Comparison of ENCODE assay signal across 15 cellular contexts in the genomic region with DNA sequence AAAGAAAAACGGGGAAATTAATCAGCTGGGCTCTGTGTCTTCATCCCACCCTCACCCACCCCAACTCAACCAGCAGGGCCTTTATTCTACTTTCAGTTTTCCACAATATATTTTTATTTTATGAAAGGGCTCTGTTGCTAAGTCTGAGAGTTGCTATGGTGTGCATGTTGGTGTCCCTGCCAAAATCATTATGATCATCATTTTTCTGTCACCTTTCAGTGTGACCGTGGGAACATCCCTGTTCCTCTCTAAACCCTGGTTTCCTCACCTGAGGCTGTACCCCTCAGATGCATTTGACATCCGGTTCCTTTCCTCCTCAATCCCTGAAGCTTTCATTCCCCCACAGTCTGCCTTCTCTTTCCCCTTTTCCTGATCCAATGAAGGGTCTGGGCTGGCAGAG.
DNase-seq lines count a peak whose midpoint lies in the region; ATAC-seq and TF ChIP-seq lines count a peak whose summit lies in the region.
"Had no signal": no experiment of that assay in that cellular context is flagged by ENCODE, and none has a peak within 500 bp of the region (broad histone marks: within the 10 kb centered on the region; RNA-seq: fewer than 3 reads in every experiment).

No MANE protein-coding gene starts in this region.

- H3K79me1 ChIP-seq in IMR-90 (ENCODE audit: low read depth in 1 of 2, low read length in 2 of 2) (peaks cover 0 to 8% of the 10 kb centered on the region in 2 experiments; a peak in 1 of 4 replicates), mesenchymal stem cell (replicated peaks; ENCODE audit: low read length, poor library complexity, severe bottlenecking) (no peaks in the 10 kb centered on the region)

- H2BK5ac ChIP-seq in IMR-90 (ENCODE audit: low read depth, low read length, poor library complexity, severe bottlenecking) = no peak overlapping the region
- H2BK5ac ChIP-seq in mesenchymal stem cell (ENCODE audit: low read depth, low read length, poor library complexity, severe bottlenecking) = peak overlapping the region; percentile 45

- H3K4me3 ChIP-seq in IMR-90 (ENCODE audit: insufficient read depth, low read depth, low read length) (no peak overlapping the region), adrenal gland (no peak overlapping the region), mesenchymal stem cell (ENCODE audit: insufficient read depth in 1 of 2, low read depth in 1 of 2, low read length in 2 of 2) (peak overlapping the region in 1 of 2 experiments; percentile 57), subcutaneous abdominal adipose tissue (ENCODE audit: low read depth in 1 of 5, low read length in 5 of 5) (no peak overlapping the region)
- H3K4me3 ChIP-seq: PC-9 had no signal

- H3K27me3 ChIP-seq in IMR-90 (ENCODE audit: control insufficient read depth, insufficient read depth, low read length) = no peaks in the 10 kb centered on the region
- H3K27me3 ChIP-seq in adrenal gland = no peaks in the 10 kb centered on the region
- no peaks in the 10 kb centered on the region for H3K27me3 ChIP-seq in mesenchymal stem cell (ENCODE audit: control insufficient read depth in 1 of 2, insufficient read depth in 1 of 2, low read length in 2 of 2)
- H3K27me3 ChIP-seq in subcutaneous abdominal adipose tissue (ENCODE audit: control insufficient read depth in 5 of 5, insufficient read depth in 4 of 5, low read length in 5 of 5) = no peaks in the 10 kb centered on the region

- peak overlapping the region; percentile 92 for H2BK20ac ChIP-seq in IMR-90 (ENCODE audit: low read depth, low read length)

- TF ChIP-seq RAD21 in IMR-90 (IDR thresholded peaks at IDR 0.05; ENCODE audit: low read length) = no peak

- H3K4me2 ChIP-seq in IMR-90 (ENCODE audit: low read depth, low read length) (no peak overlapping the region), mesenchymal stem cell (ENCODE audit: low read length, poor library complexity, severe bottlenecking) (no peak overlapping the region)
- H3K4me2 ChIP-seq: PC-9 had no signal

- WGBS in IMR-90 (ENCODE audit: extremely low coverage in 2 of 2, insufficient read length in 1 of 2), 2 experiments = 83% methylated on average over 1 of the region's 3 CpGs; no CpG with 5 or more reads in 1 of the 2 experiments
- WGBS in adrenal gland, 4 donors = 57 to 86% (median 75%) methylated on average over 3 of the region's 3 CpGs
- WGBS in mesenchymal stem cell = 88% methylated on average over 3 of the region's 3 CpGs

- DNase-seq in IMR-90 (no peak), adrenal gland (no peak), mesenchymal stem cell (no peak), AG08396 (ENCODE audit: low spot score) (no peak), left colon (no peak)
- DNase-seq: cerebellar nuclear complex; DMS79; HCEC 1CT; NCI-H187; NCI-H524; PC-9; stimulated activated CD4-positive, alpha-beta T cell treated with anti-CD3 and anti-CD28 coated beads, Interleukin-4, amount 100 ng/mL, for 24 hours; stimulated activated CD8-positive, alpha-beta memory T cell treated with anti-CD3 and anti-CD28 coated beads, Interleukin-4, amount 100 ng/mL, for 48 hours had no signal

- peak overlapping the region; percentile 61 for H3K18ac ChIP-seq in IMR-90 (ENCODE audit: low read depth, low read length)
- peak overlapping the region; percentile 91 to 98 for H3K18ac ChIP-seq in mesenchymal stem cell (ENCODE audit: low read depth in 1 of 2, low read length in 2 of 2)

- H3K14ac ChIP-seq in IMR-90 (replicated peaks; ENCODE audit: low read depth, low read length) = peak overlapping the region; percentile 91
- H3K14ac ChIP-seq in mesenchymal stem cell (ENCODE audit: low read length in 2 of 2) = peak overlapping the region in 1 of 2 experiments; percentile 86

- no peak overlapping the region for H3K9ac ChIP-seq in IMR-90 (ENCODE audit: low read depth, low read length)
- H3K9ac ChIP-seq in mesenchymal stem cell (ENCODE audit: low read length) = peak overlapping the region; percentile 56
- no peak overlapping the region for H3K9ac ChIP-seq in subcutaneous abdominal adipose tissue (ENCODE audit: low read length in 5 of 5)

- peak overlapping the region; percentile 72 for H2AK9ac ChIP-seq in IMR-90 (replicated peaks; ENCODE audit: low read depth, low read length, poor library complexity)

- peak overlapping the region; percentile 77 for H4K91ac ChIP-seq in IMR-90 (ENCODE audit: insufficient read depth, low read depth, low read length)
- H4K91ac ChIP-seq in mesenchymal stem cell (ENCODE audit: low read length) = peak overlapping the region; percentile 98

- ATAC-seq in IMR-90 (ENCODE audit: low read depth) (no peak), left colon (no peak), GM18520 (IDR thresholded peaks at IDR 0.05; ENCODE audit: unreplicated experiment) (no peak)

- in situ Hi-C loops in IMR-90 (cut with MboI; ENCODE audit: low sequenced_read_pairs) = no loop called here

- no peak overlapping the region for H3K56ac ChIP-seq in IMR-90 (ENCODE audit: extremely low read depth, insufficient read depth, low read length)

- intact Hi-C loops in IMR-90 (cut with micrococcal nuclease) (no loop called here), adrenal gland (cut with DNase I) (no loop called here), left colon (cut with DNase I, micrococcal nuclease) (no loop called here)

- H3K9me1 ChIP-seq in IMR-90 (ENCODE audit: insufficient read depth, low read length) = peaks cover 29% of the 10 kb centered on the region

- no peak for TF ChIP-seq CTCF in IMR-90 (conservative IDR thresholded peaks at IDR 0.05; ENCODE audit: low read depth, low read length)
- no peak for TF ChIP-seq CTCF in adrenal gland (IDR thresholded peaks at IDR 0.05)

- H3K4ac ChIP-seq in IMR-90 (ENCODE audit: low read depth, low read length) = peak overlapping the region; percentile 91
- peak overlapping the region; percentile 75 to 87 for H3K4ac ChIP-seq in mesenchymal stem cell (ENCODE audit: low read depth in 1 of 2, low read length in 2 of 2)

- H3K36me3 ChIP-seq in IMR-90 (ENCODE audit: control insufficient read depth, insufficient read depth, low read length) (no peaks in the 10 kb centered on the region), adrenal gland (replicated peaks in 1 of 2) (no peaks in the 10 kb centered on the region), mesenchymal stem cell (ENCODE audit: control insufficient read depth in 1 of 2, insufficient read depth in 2 of 2, low read depth in 1 of 2, low read length in 2 of 2) (no peaks in the 10 kb centered on the region), subcutaneous abdominal adipose tissue (ENCODE audit: control insufficient read depth in 5 of 5, insufficient read depth in 5 of 5, low read length in 5 of 5) (no peaks in the 10 kb centered on the region)

- no peak for TF ChIP-seq POLR2A in IMR-90 (IDR thresholded peaks at IDR 0.05; ENCODE audit: low read depth, low read length)
- TF ChIP-seq POLR2A in adrenal gland (IDR thresholded peaks at IDR 0.05) = no peak

- dilution Hi-C loops in IMR-90 (cut with HindIII; ENCODE audit: low sequenced_read_pairs, unreplicated experiment) = no loop called here

- peaks cover 35% of the 10 kb centered on the region for H3K4me1 ChIP-seq in IMR-90 (ENCODE audit: control insufficient read depth, insufficient read depth, low read length)
- peaks cover 22 to 32% of the 10 kb centered on the region in 2 donors for H3K4me1 ChIP-seq in adrenal gland (replicated peaks in 1 of 2)
- peaks cover 51% of the 10 kb centered on the region for H3K4me1 ChIP-seq in mesenchymal stem cell (ENCODE audit: control insufficient read depth, insufficient read depth, low read depth, low read length)
- peaks cover 7 to 35% (median 22%) of the 10 kb centered on the region in 5 donors for H3K4me1 ChIP-seq in subcutaneous abdominal adipose tissue (ENCODE audit: control insufficient read depth in 5 of 5, insufficient read depth in 5 of 5, low read length in 5 of 5)

- H2BK15ac ChIP-seq in IMR-90 (ENCODE audit: low read depth, low read length) (peak overlapping the region; percentile 97), mesenchymal stem cell (ENCODE audit: low read depth, poor library complexity, severe bottlenecking) (peak overlapping the region; percentile 92)

- no peaks in the 10 kb centered on the region for H3K9me3 ChIP-seq in IMR-90 (ENCODE audit: control insufficient read depth, insufficient read depth, low read length)
- no peaks in the 10 kb centered on the region for H3K9me3 ChIP-seq in adrenal gland (replicated peaks in 1 of 3)
- no peaks in the 10 kb centered on the region for H3K9me3 ChIP-seq in mesenchymal stem cell (ENCODE audit: control insufficient read depth, low read length)
- H3K9me3 ChIP-seq in subcutaneous abdominal adipose tissue (ENCODE audit: control insufficient read depth in 5 of 5, low read length in 5 of 5) = no peaks in the 10 kb centered on the region

- peak overlapping the region; percentile 92; the same call in 1 of the 2 replicates for H3K23ac ChIP-seq in IMR-90 (ENCODE audit: low read depth, low read length)
- H3K23ac ChIP-seq in mesenchymal stem cell (ENCODE audit: low read length in 2 of 2) = peak overlapping the region in 1 of 2 experiments; percentile 48

- H2BK12ac ChIP-seq in mesenchymal stem cell (ENCODE audit: low read length in 2 of 2) = peak overlapping the region; percentile 98 to 99

- POLR2A ChIA-PET in IMR-90 (lab: Charles Lee; ENCODE audit: unreplicated experiment) = no interaction called here

- H2AK5ac ChIP-seq in IMR-90 (ENCODE audit: low read depth, low read length) (peak overlapping the region; percentile 92), mesenchymal stem cell (ENCODE audit: low read length, severe bottlenecking) (peak overlapping the region; percentile 95)

- no peaks in the 10 kb centered on the region for H4K20me1 ChIP-seq in IMR-90 (ENCODE audit: insufficient read depth, low read length)

- H2AFZ ChIP-seq in IMR-90 (replicated peaks; ENCODE audit: low read length, poor library complexity) = peak overlapping the region; percentile 74
- no peak overlapping the region for H2AFZ ChIP-seq in mesenchymal stem cell (ENCODE audit: low read depth, low read length)
- H2AFZ ChIP-seq: PC-9 had no signal

- H2BK120ac ChIP-seq in IMR-90 (ENCODE audit: low read depth, low read length) (peak overlapping the region; percentile 93), mesenchymal stem cell (ENCODE audit: low read depth, low read length) (peak overlapping the region; percentile 89)

- CTCF ChIA-PET in IMR-90 (lab: Yijun Ruan, JAX) = no interaction called here

- BruUV-seq in IMR-90 (replicated peaks; lab: Mats Ljungman, UMichigan) = no TSS peak

- H4K5ac ChIP-seq in IMR-90 (ENCODE audit: low read depth, low read length) = peak overlapping the region; percentile 79

- H3K27ac ChIP-seq in IMR-90 (ENCODE audit: insufficient read depth, low read length) (peak overlapping the region; percentile 45; the same call in 1 of the 2 replicates), adrenal gland (peak overlapping the region in 4 of 5 donors; percentile 27 to 90 (median 79)), mesenchymal stem cell (ENCODE audit: low read length, poor library complexity, severe bottlenecking) (peak overlapping the region; percentile 86), subcutaneous abdominal adipose tissue (ENCODE audit: low read depth, low read length) (peak overlapping the region; percentile 54)
- H3K27ac ChIP-seq: PC-9 had no signal

- peak overlapping the region; percentile 85 to 94 for H4K8ac ChIP-seq in IMR-90 (ENCODE audit: low read depth in 2 of 2, low read length in 2 of 2)
- H4K8ac ChIP-seq in mesenchymal stem cell (ENCODE audit: low read length) = peak overlapping the region; percentile 87

TF ChIP-seq in IMR-90, 13 proteins besides CTCF, POLR2A, EP300 and RAD21:
- TF ChIP-seq CEBPB (IDR thresholded peaks at IDR 0.05; ENCODE audit: low read depth, low read length) = no peak
